In genomic region chr1:40264354-40264781, GRCh38 we compare ENCODE assay signal across 21 cellular contexts. TPM values are rescaled to one million over a fixed set of nuclear protein-coding genes. Genes with fewer than 3 reads are reported as not detected.
DNase-seq lines count a peak whose midpoint lies in the region; ATAC-seq, FAIRE-seq and TF ChIP-seq lines count a peak whose summit lies in the region.
"Had no signal": no experiment of that assay in that cellular context is flagged by ENCODE, and none has a peak within 500 bp of the region (broad histone marks: within the 10 kb centered on the region; RNA-seq: fewer than 3 reads in every experiment).

No MANE protein-coding gene starts in this region.

- H3K27ac ChIP-seq in HEK293 (ENCODE audit: extremely low read depth, low read depth, low read length) (no peak overlapping the region), left lung (no peak overlapping the region)
- H3K27ac ChIP-seq: C4-2B, lower lobe of right lung, psoas muscle, transverse colon had no signal

- H3K27me3 ChIP-seq in left lung: no peaks in the 10 kb centered on the region
- H3K27me3 ChIP-seq: transverse colon had no signal

- peak; percentile 94 for ATAC-seq in activated CD4-positive, alpha-beta T cell treated with anti-CD3 and anti-CD28 coated beads for 36 hours
- peak; percentile 16 for ATAC-seq in left lung
- no peak for ATAC-seq in omental fat pad (ENCODE audit: low FRiP score)
- no peak for ATAC-seq in HG03045 (IDR thresholded peaks at IDR 0.05; ENCODE audit: unreplicated experiment)
- ATAC-seq: lower lobe of right lung had no signal

- H3K4me1 Mint-ChIP-seq in activated CD4-positive, alpha-beta T cell treated with anti-CD3 and anti-CD28 coated beads for 36 hours: peaks cover 62% of the 10 kb centered on the region
- peaks cover 42% of the 10 kb centered on the region for H3K4me1 Mint-ChIP-seq in activated T-helper 2 cell treated with anti-CD3 and anti-CD28 coated beads, Interferon-gamma antibody, Interleukin-2, Interleukin-4, amounts not matched to agents 10 μg/mL and 5 μg/mL and 100 μg/mL, durations not matched to agents 14 hours and 24 hours and 36 hours (ENCODE audit: low read depth)
- H3K4me1 Mint-ChIP-seq: endodermal cell had no signal

- H3K4me1 ChIP-seq in HEK293 (ENCODE audit: control insufficient read depth, insufficient read depth, low read length): no peaks in the 10 kb centered on the region
- peaks cover 3 to 33% of the 10 kb centered on the region in 2 donors for H3K4me1 ChIP-seq in left lung

- H3K4me3 ChIP-seq in HEK293 (ENCODE audit: low read depth, low read length) (no peak overlapping the region), left lung (no peak overlapping the region)
- H3K4me3 ChIP-seq: lower lobe of right lung, psoas muscle, transverse colon had no signal

- no peaks in the 10 kb centered on the region for H3K9me3 Mint-ChIP-seq in activated CD4-positive, alpha-beta T cell treated with anti-CD3 and anti-CD28 coated beads for 36 hours (ENCODE audit: low read depth)
- no peaks in the 10 kb centered on the region for H3K9me3 Mint-ChIP-seq in activated T-helper 2 cell treated with anti-CD3 and anti-CD28 coated beads, Interferon-gamma antibody, Interleukin-2, Interleukin-4, amounts not matched to agents 10 μg/mL and 5 μg/mL and 100 μg/mL, durations not matched to agents 14 hours and 24 hours and 36 hours
- H3K9me3 Mint-ChIP-seq: endodermal cell, naive B cell had no signal

- H3K36me3 ChIP-seq in HEK293 (ENCODE audit: control insufficient read depth in 2 of 2, insufficient read depth in 1 of 2, low read length in 2 of 2) (peaks cover 49 to 92% of the 10 kb centered on the region in 2 experiments), left lung (peaks cover 0 to 71% of the 10 kb centered on the region in 2 donors)

- H3K4me3 Mint-ChIP-seq in activated CD4-positive, alpha-beta T cell treated with anti-CD3 and anti-CD28 coated beads for 36 hours: no peak overlapping the region
- H3K4me3 Mint-ChIP-seq in activated T-helper 2 cell treated with anti-CD3 and anti-CD28 coated beads, Interferon-gamma antibody, Interleukin-2, Interleukin-4, amounts not matched to agents 10 μg/mL and 5 μg/mL and 100 μg/mL, durations not matched to agents 14 hours and 24 hours and 36 hours (ENCODE audit: low read depth): peak overlapping the region; percentile 42
- H3K4me3 Mint-ChIP-seq: endodermal cell, naive B cell had no signal

- intact Hi-C loops in activated CD4-positive, alpha-beta T cell treated with anti-CD3 and anti-CD28 coated beads for 36 hours (cut with DNase I, micrococcal nuclease): loop anchor here (1.0 to 5.0 kb wide), 3 partner anchors 40 to 103 kb away; partner anchors contain the start of gene RLF (in 1 of the 2)
- intact Hi-C loops in activated T-helper 2 cell treated with anti-CD3 and anti-CD28 coated beads, Interferon-gamma antibody, Interleukin-2, Interleukin-4, amounts not matched to agents 10 μg/mL and 5 μg/mL and 100 μg/mL, durations not matched to agents 14 hours and 24 hours and 36 hours (cut with micrococcal nuclease): loop anchor here (1.0 to 5.0 kb wide), 6 partner anchors 23 to 120 kb away; no protein-coding TSS in a partner anchor
- intact Hi-C loops in left lung (cut with DNase I): no loop called here

- H3K36me3 Mint-ChIP-seq in activated CD4-positive, alpha-beta T cell treated with anti-CD3 and anti-CD28 coated beads for 36 hours (ENCODE audit: low read depth): peaks cover 54% of the 10 kb centered on the region
- H3K36me3 Mint-ChIP-seq in activated T-helper 2 cell treated with anti-CD3 and anti-CD28 coated beads, Interferon-gamma antibody, Interleukin-2, Interleukin-4, amounts not matched to agents 10 μg/mL and 5 μg/mL and 100 μg/mL, durations not matched to agents 14 hours and 24 hours and 36 hours (ENCODE audit: low read depth): peaks cover 71% of the 10 kb centered on the region

- DNase-seq in activated CD4-positive, alpha-beta T cell treated with anti-CD3 and anti-CD28 coated beads for 36 hours: peak; percentile 48
- DNase-seq in activated CD4-positive, alpha-beta T cell treated with anti-CD3 and anti-CD28 coated beads for 1 hour: no peak
- no peak for DNase-seq in activated T-helper 2 cell treated with anti-CD3 and anti-CD28 coated beads, Interferon-gamma antibody, Interleukin-2, Interleukin-4, amounts not matched to agents 10 μg/mL and 5 μg/mL and 100 μg/mL, durations not matched to agents 14 hours and 24 hours and 36 hours (ENCODE audit: low spot score)
- DNase-seq in left lung (no peak), frontal cortex (ENCODE audit: low spot score in 2 of 2) (no peak), omental fat pad (ENCODE audit: low spot score) (no peak)
- DNase-seq: 8988T, cerebellar nuclear complex, DMS53, endodermal cell, foreskin melanocyte, lower lobe of right lung, naive B cell, NCI-H1694, NCI-H510A, psoas muscle, SHP77, transverse colon had no signal

- no peak for TF ChIP-seq CTCF in HEK293 (tag by site-specific recombination; IDR thresholded peaks at IDR 0.05)
- TF ChIP-seq CTCF in left lung (IDR thresholded peaks at IDR 0.05): no peak
- TF ChIP-seq CTCF in omental fat pad (IDR thresholded peaks at IDR 0.05): no peak

- peak overlapping the region; percentile 91 for H3K27ac Mint-ChIP-seq in activated CD4-positive, alpha-beta T cell treated with anti-CD3 and anti-CD28 coated beads for 36 hours
- H3K27ac Mint-ChIP-seq in activated T-helper 2 cell treated with anti-CD3 and anti-CD28 coated beads, Interferon-gamma antibody, Interleukin-2, Interleukin-4, amounts not matched to agents 10 μg/mL and 5 μg/mL and 100 μg/mL, durations not matched to agents 14 hours and 24 hours and 36 hours: peak overlapping the region; percentile 90
- H3K27ac Mint-ChIP-seq: endodermal cell had no signal

- FAIRE-seq in frontal cortex (lab: Jason Lieb, UNC): no peak

- POLR2A ChIA-PET in activated CD4-positive, alpha-beta T cell treated with anti-CD3 and anti-CD28 coated beads for 36 hours (lab: Charles Lee): interaction anchor here (0.5 to 1.3 kb wide), 6 partner anchors 18 to 119 kb away, joined by 3 to 8 read pairs (median 3); no protein-coding TSS in a partner anchor
- POLR2A ChIA-PET in HEK293 (lab: Yijun Ruan, JAX): no interaction called here

- H3K27me3 Mint-ChIP-seq in activated CD4-positive, alpha-beta T cell treated with anti-CD3 and anti-CD28 coated beads for 36 hours: no peaks in the 10 kb centered on the region
- no peaks in the 10 kb centered on the region for H3K27me3 Mint-ChIP-seq in activated T-helper 2 cell treated with anti-CD3 and anti-CD28 coated beads, Interferon-gamma antibody, Interleukin-2, Interleukin-4, amounts not matched to agents 10 μg/mL and 5 μg/mL and 100 μg/mL, durations not matched to agents 14 hours and 24 hours and 36 hours (ENCODE audit: low read depth)
- H3K27me3 Mint-ChIP-seq: naive B cell had no signal

- H3K9me3 ChIP-seq in HEK293 (ENCODE audit: control insufficient read depth, insufficient read depth, low read depth, low read length): no peaks in the 10 kb centered on the region
- no peaks in the 10 kb centered on the region for H3K9me3 ChIP-seq in left lung
- H3K9me3 ChIP-seq: lower lobe of right lung, psoas muscle, transverse colon had no signal

- CTCF ChIA-PET in activated CD4-positive, alpha-beta T cell treated with anti-CD3 and anti-CD28 coated beads for 36 hours (lab: Charles Lee): interaction anchor here (0.6 to 2.1 kb wide), 5 partner anchors 9 to 122 kb away, joined by 3 to 12 read pairs (median 3); no protein-coding TSS in a partner anchor
- CTCF ChIA-PET in HEK293 (lab: Yijun Ruan, JAX): interaction anchor here (1.2 kb wide), 1 partner anchor 51 kb away, joined by 4 read pairs; no protein-coding TSS in a partner anchor

TF ChIP-seq in HEK293, 187 proteins besides CTCF, POLR2A, EP300 and RAD21 (continues in another document):
- peak; percentile 76 for TF ChIP-seq ZNF660 (tag by site-specific recombination; IDR thresholded peaks at IDR 0.05)
- TF ChIP-seq PRDM1 (tag by site-specific recombination; IDR thresholded peaks at IDR 0.05): 0 out of 2 replicates have a peak, but pooled peaks have one; percentile 11
- peak; percentile 97 for TF ChIP-seq SP7 (tag by site-specific recombination; IDR thresholded peaks at IDR 0.05)
- peak; percentile 23; the same call in 1 of the 2 replicates for TF ChIP-seq ZBTB17 (tag by site-specific recombination; IDR thresholded peaks at IDR 0.05)
- TF ChIP-seq TRIM28 (IDR thresholded peaks at IDR 0.05; ENCODE audit: borderline replicate concordance, low read length): no peak

RNA-seq across cellular contexts. Expression of gene ZMPSTE24, which starts 6.3 kb away (rescaled TPM):
- 10 to 100 TPM; 20.7 to 23.0 TPM for total RNA-seq in activated CD4-positive, alpha-beta T cell treated with anti-CD3 and anti-CD28 coated beads for 36 hours
- total RNA-seq in activated T-helper 2 cell treated with anti-CD3 and anti-CD28 coated beads, Interferon-gamma antibody, Interleukin-2, Interleukin-4, amounts not matched to agents 10 μg/mL and 5 μg/mL and 100 μg/mL, durations not matched to agents 14 hours and 24 hours and 36 hours: 48.2 TPM in 2 replicates
- total RNA-seq in left lung (10 to 100 TPM; 54.5 to 57.2 TPM), frontal cortex (54.2 TPM), omental fat pad (10 to 100 TPM; 34.8 to 38.3 (median 36.2) TPM)

RNA-seq across cellular contexts. Expression of gene TMCO2, which starts 16.6 kb away (rescaled TPM):
- total RNA-seq in activated CD4-positive, alpha-beta T cell treated with anti-CD3 and anti-CD28 coated beads for 36 hours: not detected
- not detected in 2 replicates for total RNA-seq in activated T-helper 2 cell treated with anti-CD3 and anti-CD28 coated beads, Interferon-gamma antibody, Interleukin-2, Interleukin-4, amounts not matched to agents 10 μg/mL and 5 μg/mL and 100 μg/mL, durations not matched to agents 14 hours and 24 hours and 36 hours
- total RNA-seq in left lung: under 1 TPM in 1 of 2 donors, not detected in 1; 0.55 TPM
- total RNA-seq in frontal cortex: not detected
- not detected for total RNA-seq in omental fat pad
- total RNA-seq: endodermal cell, lower lobe of right lung, psoas muscle, transverse colon had no signal

RNA-seq across cellular contexts. Expression of gene COL9A2, which starts 52.7 kb away (rescaled TPM):
- 1 to 10 TPM; 2.5 to 3.0 TPM for total RNA-seq in activated CD4-positive, alpha-beta T cell treated with anti-CD3 and anti-CD28 coated beads for 36 hours
- total RNA-seq in activated T-helper 2 cell treated with anti-CD3 and anti-CD28 coated beads, Interferon-gamma antibody, Interleukin-2, Interleukin-4, amounts not matched to agents 10 μg/mL and 5 μg/mL and 100 μg/mL, durations not matched to agents 14 hours and 24 hours and 36 hours: 18.7 and 18.9 TPM in 2 replicates
- total RNA-seq in left lung (1 to 10 TPM; 1.1 to 3.4 TPM), frontal cortex (6.9 TPM), omental fat pad (10 to 100 TPM in 2 of 4 donors, 1 to 10 TPM in 2; 1.6 to 15.6 (median 9.0) TPM)

Comparison
In these comparisons a context has a peak if more than half of its experiments do, and no peak if none do; other contexts are left out.
1. ATAC-seq: peak in activated CD4-positive, alpha-beta T cell treated with anti-CD3 and anti-CD28 coated beads for 36 hours (single experiment) and left lung (single experiment); none in omental fat pad (single experiment) and HG03045 (single experiment).
2. intact Hi-C loops: an anchor here in activated CD4-positive, alpha-beta T cell treated with anti-CD3 and anti-CD28 coated beads for 36 hours (1.0 to 5.0 kb wide) and activated T-helper 2 cell treated with anti-CD3 and anti-CD28 coated beads, Interferon-gamma antibody, Interleukin-2, Interleukin-4, amounts not matched to agents 10 μg/mL and 5 μg/mL and 100 μg/mL, durations not matched to agents 14 hours and 24 hours and 36 hours (1.0 to 5.0 kb wide); none called in left lung.